In the genomic region with DNA sequence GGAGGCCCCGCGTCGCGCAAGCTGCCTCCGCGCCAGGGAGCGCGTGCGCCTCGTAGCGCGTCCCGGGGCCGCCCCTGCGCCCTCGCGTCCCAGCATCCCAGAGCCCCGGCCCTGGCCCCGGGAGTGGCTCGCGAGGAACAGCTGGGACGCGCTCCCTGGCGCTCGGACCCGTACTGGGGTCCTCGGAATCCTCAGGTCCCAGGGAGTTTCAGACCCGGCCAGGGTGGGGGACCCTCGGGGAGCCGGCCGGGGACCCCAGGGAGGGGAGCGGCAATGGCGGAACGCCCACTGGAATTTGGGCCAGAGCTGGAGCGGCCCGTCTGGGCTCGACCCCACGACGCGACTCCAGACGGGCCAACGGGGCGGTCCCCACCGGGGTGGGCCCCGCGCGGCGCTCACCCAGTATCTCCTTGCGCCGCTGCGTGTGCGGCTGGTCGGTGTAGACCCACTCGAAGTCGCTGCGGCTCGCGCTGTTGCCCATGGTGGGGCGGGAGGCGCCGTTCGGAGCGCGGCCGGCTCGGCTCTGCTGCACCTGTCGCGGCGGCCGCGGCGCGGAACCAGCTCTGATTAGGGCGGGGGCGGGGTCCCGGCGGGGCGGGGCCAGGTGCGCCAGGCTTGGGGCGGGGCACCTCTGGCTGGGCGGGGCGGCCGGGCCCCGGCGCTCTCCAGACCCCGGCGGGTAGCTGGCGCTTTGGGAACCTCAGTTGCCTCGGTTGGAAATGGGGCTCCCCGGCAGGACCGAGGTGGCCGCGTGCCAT, we compare ENCODE assay signal across 8 cellular contexts. TPM values are rescaled to one million over a fixed set of nuclear protein-coding genes. Genes with fewer than 3 reads are reported as not detected.
DNase-seq lines count a peak whose midpoint lies in the region; ATAC-seq and TF ChIP-seq lines count a peak whose summit lies in the region.

A gene (minus strand): TSS at position 539 of the 758 bp plus-strand sequence. CDS start 58 bp downstream, at position 481.

- peaks cover 27% of the 10 kb centered on the region for H3K4me1 ChIP-seq in mucosa of descending colon (ENCODE audit: low read depth)

- peak within 1 kb of the TSS; percentile 57 for H3K4me3 Mint-ChIP-seq in central memory CD8-positive, alpha-beta T cell
- peak within 1 kb of the TSS; percentile 83 for H3K4me3 Mint-ChIP-seq in stimulated activated memory B cell treated with anti-CD40 and anti-IgM and Interleukin-4, amounts not matched to agents 10 μg/mL and 1 μg/mL and 100 μg/mL, for 72 hours

- H3K9me3 ChIP-seq in mucosa of descending colon: peaks cover 6% of the 10 kb centered on the region

- H3K9me3 Mint-ChIP-seq in central memory CD8-positive, alpha-beta T cell: peaks cover 6% of the 10 kb centered on the region
- H3K9me3 Mint-ChIP-seq in stimulated activated memory B cell treated with anti-CD40 and anti-IgM and Interleukin-4, amounts not matched to agents 10 μg/mL and 1 μg/mL and 100 μg/mL, for 72 hours: peaks cover 5% of the 10 kb centered on the region

- peak within 1 kb of the TSS; percentile 19 for H3K4me3 ChIP-seq in mucosa of descending colon

- peaks cover 28% of the 10 kb centered on the region for H3K27me3 Mint-ChIP-seq in central memory CD8-positive, alpha-beta T cell
- H3K27me3 Mint-ChIP-seq in stimulated activated memory B cell treated with anti-CD40 and anti-IgM and Interleukin-4, amounts not matched to agents 10 μg/mL and 1 μg/mL and 100 μg/mL, for 72 hours: no peaks in the 10 kb centered on the region

- H3K27ac Mint-ChIP-seq in central memory CD8-positive, alpha-beta T cell (ENCODE audit: low read depth): no peak within 1 kb of the TSS
- peak within 1 kb of the TSS; percentile 71 for H3K27ac Mint-ChIP-seq in stimulated activated memory B cell treated with anti-CD40 and anti-IgM and Interleukin-4, amounts not matched to agents 10 μg/mL and 1 μg/mL and 100 μg/mL, for 72 hours

- DNase-seq in T-helper 2 cell: peak in 4 of 5 experiments; percentile 32 to 58 (median 48)
- DNase-seq in central memory CD8-positive, alpha-beta T cell (ENCODE audit: low spot score in 2 of 2): no peak
- DNase-seq in mucosa of descending colon: peak; percentile 79 to 86 (median 81)
- no peak for DNase-seq in EL

- ATAC-seq in GM18868 (IDR thresholded peaks at IDR 0.05; ENCODE audit: unreplicated experiment): peak; percentile 61
- peak; percentile 57 for ATAC-seq in HG03108 (IDR thresholded peaks at IDR 0.05; ENCODE audit: unreplicated experiment)
- ATAC-seq in central memory CD8-positive, alpha-beta T cell (replicated peaks; ENCODE audit: extremely low read depth, poor library complexity, severe bottlenecking): peak; percentile 74
- peak; percentile 82 for ATAC-seq in mucosa of descending colon
- peak; percentile 85 for ATAC-seq in stimulated activated memory B cell treated with anti-CD40 and anti-IgM and Interleukin-4, amounts not matched to agents 10 μg/mL and 1 μg/mL and 100 μg/mL, for 72 hours
- ATAC-seq in HG02938 (IDR thresholded peaks at IDR 0.05; ENCODE audit: unreplicated experiment): no peak

- no peaks in the 10 kb centered on the region for H3K36me3 ChIP-seq in mucosa of descending colon (ENCODE audit: low read depth)

- H3K36me3 Mint-ChIP-seq in central memory CD8-positive, alpha-beta T cell (ENCODE audit: insufficient read depth): peaks cover 4% of the 10 kb centered on the region
- peaks cover 7% of the 10 kb centered on the region for H3K36me3 Mint-ChIP-seq in stimulated activated memory B cell treated with anti-CD40 and anti-IgM and Interleukin-4, amounts not matched to agents 10 μg/mL and 1 μg/mL and 100 μg/mL, for 72 hours

- intact Hi-C loops in mucosa of descending colon (cut with DNase I, micrococcal nuclease): no loop called here

- no peak for TF ChIP-seq CTCF in mucosa of descending colon (IDR thresholded peaks at IDR 0.05)

- no peaks in the 10 kb centered on the region for H3K4me1 Mint-ChIP-seq in central memory CD8-positive, alpha-beta T cell
- H3K4me1 Mint-ChIP-seq in stimulated activated memory B cell treated with anti-CD40 and anti-IgM and Interleukin-4, amounts not matched to agents 10 μg/mL and 1 μg/mL and 100 μg/mL, for 72 hours: peaks cover 26% of the 10 kb centered on the region

RNA-seq across cellular contexts. Expression of the gene that starts here (rescaled TPM):
- total RNA-seq in mucosa of descending colon: 10 to 100 TPM in 2 of 3 donors, 1 to 10 TPM in 1; 6.2 to 28.5 (median 27.9) TPM

Comparison
In these comparisons a context has a peak if more than half of its experiments do, and no peak if none do; other contexts are left out.
1. DNase-seq: peak in T-helper 2 cell (4 of 5) and mucosa of descending colon (3 of 3); none in central memory CD8-positive, alpha-beta T cell (0 of 2) and EL (single experiment).